Comparison of ENCODE assay signal across 16 cellular contexts in genomic region chr1:194194724-194195123, GRCh38.
"Had no signal": no experiment of that assay in that cellular context is flagged by ENCODE, and none has a peak within 500 bp of the region (broad histone marks: within the 10 kb centered on the region; RNA-seq: fewer than 3 reads in every experiment).

No MANE protein-coding gene starts in this region.

- ATAC-seq: activated naive CD8-positive, alpha-beta T cell treated with anti-CD3 and anti-CD28 coated beads, Interleukin-2, amount 50 U/mL, for 24 hours; naive thymus-derived CD4-positive, alpha-beta T cell had no signal

- DNase-seq: activated CD4-positive, alpha-beta memory T cell treated with anti-CD3 and anti-CD28 coated beads for 36 hours; activated CD4-positive, alpha-beta T cell treated with anti-CD3 and anti-CD28 coated beads for 48 hours; activated effector memory CD4-positive, alpha-beta T cell treated with anti-CD3 and anti-CD28 coated beads, Interleukin-2, amount 50 U/mL, for 16 hours; activated naive CD4-positive, alpha-beta T cell treated with anti-CD3 and anti-CD28 coated beads, Interleukin-2, amount 10 ng/mL, durations not matched to agents 7 days and 5 days; activated naive CD8-positive, alpha-beta T cell treated with anti-CD3 and anti-CD28 coated beads, Interleukin-2, amount 50 U/mL, for 24 hours; brain microvascular endothelial cell; caudate nucleus; effector CD8-positive, alpha-beta T cell; erythroblast; kidney; left ventricle myocardium inferior; naive thymus-derived CD4-positive, alpha-beta T cell; spleen; stimulated activated CD4-positive, alpha-beta T cell treated with anti-CD3 and anti-CD28 coated beads, Interleukin-4, amount 100 ng/mL, for 1 hour; stimulated activated naive CD4-positive, alpha-beta T cell treated with Interleukin-2 at 50 U/mL for 16 hours; upper lobe of left lung had no signal
